In the genomic region with DNA sequence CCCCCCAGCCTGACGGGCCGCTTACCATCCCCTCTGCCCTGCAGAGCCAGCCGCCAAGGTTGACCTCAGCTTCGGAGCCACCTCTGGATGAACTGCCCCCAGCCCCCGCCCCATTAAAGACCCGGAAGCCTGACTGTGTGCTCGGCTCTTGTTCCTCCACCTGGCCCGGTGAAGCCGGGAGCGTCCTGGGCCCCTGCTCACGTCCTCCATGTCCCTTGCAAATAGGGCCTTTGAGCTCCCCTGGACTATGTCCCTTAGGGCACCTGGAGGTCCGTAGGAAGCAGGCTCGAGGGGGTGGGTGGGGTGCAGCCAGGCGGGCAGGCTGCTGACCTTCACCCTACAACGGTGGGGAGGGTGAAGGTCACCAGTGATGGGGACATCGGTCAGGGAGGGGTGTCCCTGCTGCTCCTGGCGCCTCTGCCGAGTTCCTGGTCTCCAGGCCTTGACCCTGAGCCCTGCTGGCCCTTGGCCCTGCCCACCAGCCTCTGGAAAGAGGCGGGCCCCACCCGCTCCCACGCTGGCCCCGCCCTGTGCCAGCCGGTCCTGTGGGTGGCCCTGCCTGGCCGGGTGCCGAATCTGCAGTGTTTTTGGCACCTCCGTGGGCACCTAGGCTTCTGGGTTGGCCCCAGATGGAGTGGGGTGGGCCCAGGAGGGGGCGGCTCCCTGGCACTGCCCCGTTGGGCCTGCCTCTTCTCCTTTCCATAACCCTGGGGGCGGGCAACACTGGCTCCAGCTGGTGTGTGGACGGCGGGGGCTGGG, we compare ENCODE assay signal across 1 cellular context.
A peak's percentile ranks its signal among the peaks of the same experiment; 100 is the strongest.
TF ChIP-seq lines count a peak whose summit lies in the region.

No MANE protein-coding gene starts in this region.

TF ChIP-seq in K562, 482 proteins besides CTCF, POLR2A, EP300 and RAD21 (continued from another document):
- TF ChIP-seq, protein P1, sequence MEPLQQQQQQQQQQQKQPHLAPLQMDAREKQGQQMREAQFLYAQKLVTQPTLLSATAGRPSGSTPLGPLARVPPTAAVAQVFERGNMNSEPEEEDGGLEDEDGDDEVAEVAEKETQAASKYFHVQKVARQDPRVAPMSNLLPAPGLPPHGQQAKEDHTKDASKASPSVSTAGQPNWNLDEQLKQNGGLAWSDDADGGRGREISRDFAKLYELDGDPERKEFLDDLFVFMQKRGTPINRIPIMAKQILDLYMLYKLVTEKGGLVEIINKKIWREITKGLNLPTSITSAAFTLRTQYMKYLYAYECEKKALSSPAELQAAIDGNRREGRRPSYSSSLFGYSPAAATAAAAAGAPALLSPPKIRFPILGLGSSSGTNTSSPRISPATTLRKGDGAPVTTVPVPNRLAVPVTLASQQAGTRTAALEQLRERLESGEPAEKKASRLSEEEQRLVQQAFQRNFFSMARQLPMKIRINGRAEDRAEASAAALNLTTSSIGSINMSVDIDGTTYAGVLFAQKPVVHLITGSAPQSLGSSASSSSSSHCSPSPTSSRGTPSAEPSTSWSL (CRISPR knock-in tag; IDR thresholded peaks at IDR 0.05; ENCODE audit: borderline replicate concordance): no peak
- TF ChIP-seq TFAM (CRISPR knock-in tag; conservative IDR thresholded peaks at IDR 0.05) (no peak), HMGN3 (IDR thresholded peaks at IDR 0.05; ENCODE audit: borderline replicate concordance, extremely low read depth, insufficient read length, low read depth, low read length) (peak; percentile 9)
